Comparison of ENCODE assay signal across 18 cellular contexts in the genomic region with DNA sequence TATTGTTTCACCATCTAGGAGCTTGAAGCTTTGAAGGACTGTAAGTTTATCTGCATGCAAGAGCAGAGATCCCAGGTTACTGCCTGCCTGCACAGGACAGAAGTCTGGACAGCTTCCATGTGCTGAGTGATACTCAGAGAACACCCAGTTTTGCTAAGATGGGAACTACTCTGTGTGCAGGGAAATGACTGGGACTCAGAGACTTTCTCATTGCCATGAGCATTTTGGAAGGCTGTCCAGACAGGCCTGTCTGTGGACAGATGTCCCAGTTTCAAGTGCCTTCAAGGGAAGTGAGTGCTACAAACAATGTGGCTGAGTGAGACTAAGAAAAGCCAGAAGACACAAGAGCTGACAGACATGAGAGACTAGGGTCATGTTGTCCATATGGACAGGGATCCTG.
"Had no signal": no experiment of that assay in that cellular context is flagged by ENCODE, and none has a peak within 500 bp of the region (broad histone marks: within the 10 kb centered on the region; RNA-seq: fewer than 3 reads in every experiment).

No MANE protein-coding gene starts in this region.

- H3K9me3 Mint-ChIP-seq: dendritic cell treated with granulocyte-macrophage colony-stimulating factor and Interleukin-4, amounts not matched to agents 40 ng/mL and 50 ng/mL, for 4 days; effector memory CD8-positive, alpha-beta T cell; naive thymus-derived CD8-positive, alpha-beta T cell; stimulated activated naive B cell treated with anti-CD40 and anti-IgM and Interleukin-4, amounts not matched to agents 10 μg/mL and 1 μg/mL and 100 μg/mL, for 72 hours; stimulated activated naive CD8-positive, alpha-beta T cell treated with anti-CD3 and anti-CD28 coated beads, Interleukin-15, amount 100 ng/mL, for 72 hours had no signal

- H3K27ac Mint-ChIP-seq: dendritic cell treated with granulocyte-macrophage colony-stimulating factor and Interleukin-4, amounts not matched to agents 40 ng/mL and 50 ng/mL, for 4 days; stimulated activated naive B cell treated with anti-CD40 and anti-IgM and Interleukin-4, amounts not matched to agents 10 μg/mL and 1 μg/mL and 100 μg/mL, for 72 hours; stimulated activated naive CD8-positive, alpha-beta T cell treated with anti-CD3 and anti-CD28 coated beads, Interleukin-15, amount 100 ng/mL, for 72 hours had no signal

- ATAC-seq: effector memory CD8-positive, alpha-beta T cell; left colon; mucosa of descending colon; naive thymus-derived CD8-positive, alpha-beta T cell; stimulated activated naive B cell treated with anti-CD40 and anti-IgM and Interleukin-4, amounts not matched to agents 10 μg/mL and 1 μg/mL and 100 μg/mL, for 72 hours; stimulated activated naive CD8-positive, alpha-beta T cell treated with anti-CD3 and anti-CD28 coated beads, Interleukin-15, amount 100 ng/mL, for 72 hours had no signal

- H3K27me3 ChIP-seq: esophagus squamous epithelium, neutrophil, sigmoid colon, transverse colon had no signal

- H3K9me3 ChIP-seq: esophagus squamous epithelium, mucosa of descending colon, neutrophil, sigmoid colon, thoracic aorta, transverse colon had no signal

- DNase-seq: effector memory CD8-positive, alpha-beta T cell; esophagus squamous epithelium; foreskin melanocyte; head of caudate nucleus; hippocampal formation; left colon; mucosa of descending colon; naive thymus-derived CD8-positive, alpha-beta T cell; sigmoid colon; stimulated activated CD4-positive, alpha-beta T cell treated with anti-CD3 and anti-CD28 coated beads, Interleukin-2, amount 100 ng/mL, for 24 hours; stimulated activated CD4-positive, alpha-beta T cell treated with anti-CD3 and anti-CD28 coated beads, Interleukin-4, amount 100 ng/mL, for 4 hours; stimulated activated naive B cell treated with anti-CD40 and anti-IgM and Interleukin-4, amounts not matched to agents 10 μg/mL and 1 μg/mL and 100 μg/mL, for 72 hours; stimulated activated naive CD8-positive, alpha-beta T cell treated with anti-CD3 and anti-CD28 coated beads, Interleukin-15, amount 100 ng/mL, for 72 hours; transverse colon had no signal

- H3K27me3 Mint-ChIP-seq: dendritic cell treated with granulocyte-macrophage colony-stimulating factor and Interleukin-4, amounts not matched to agents 40 ng/mL and 50 ng/mL, for 4 days; effector memory CD8-positive, alpha-beta T cell; naive thymus-derived CD8-positive, alpha-beta T cell; stimulated activated naive B cell treated with anti-CD40 and anti-IgM and Interleukin-4, amounts not matched to agents 10 μg/mL and 1 μg/mL and 100 μg/mL, for 72 hours; stimulated activated naive CD8-positive, alpha-beta T cell treated with anti-CD3 and anti-CD28 coated beads, Interleukin-15, amount 100 ng/mL, for 72 hours had no signal

- H3K4me3 Mint-ChIP-seq: dendritic cell treated with granulocyte-macrophage colony-stimulating factor and Interleukin-4, amounts not matched to agents 40 ng/mL and 50 ng/mL, for 4 days; effector memory CD8-positive, alpha-beta T cell; naive thymus-derived CD8-positive, alpha-beta T cell; stimulated activated naive B cell treated with anti-CD40 and anti-IgM and Interleukin-4, amounts not matched to agents 10 μg/mL and 1 μg/mL and 100 μg/mL, for 72 hours; stimulated activated naive CD8-positive, alpha-beta T cell treated with anti-CD3 and anti-CD28 coated beads, Interleukin-15, amount 100 ng/mL, for 72 hours had no signal

- H3K4me3 ChIP-seq: esophagus squamous epithelium, mucosa of descending colon, sigmoid colon, skin epidermis, thoracic aorta, transverse colon had no signal

- H3K36me3 ChIP-seq: esophagus squamous epithelium, neutrophil, thoracic aorta, transverse colon had no signal

- H3K27ac ChIP-seq: esophagus squamous epithelium, neutrophil, sigmoid colon, skin epidermis, thoracic aorta, transverse colon had no signal
